Comparison of ENCODE assay signal across 1 cellular context in the genomic region with DNA sequence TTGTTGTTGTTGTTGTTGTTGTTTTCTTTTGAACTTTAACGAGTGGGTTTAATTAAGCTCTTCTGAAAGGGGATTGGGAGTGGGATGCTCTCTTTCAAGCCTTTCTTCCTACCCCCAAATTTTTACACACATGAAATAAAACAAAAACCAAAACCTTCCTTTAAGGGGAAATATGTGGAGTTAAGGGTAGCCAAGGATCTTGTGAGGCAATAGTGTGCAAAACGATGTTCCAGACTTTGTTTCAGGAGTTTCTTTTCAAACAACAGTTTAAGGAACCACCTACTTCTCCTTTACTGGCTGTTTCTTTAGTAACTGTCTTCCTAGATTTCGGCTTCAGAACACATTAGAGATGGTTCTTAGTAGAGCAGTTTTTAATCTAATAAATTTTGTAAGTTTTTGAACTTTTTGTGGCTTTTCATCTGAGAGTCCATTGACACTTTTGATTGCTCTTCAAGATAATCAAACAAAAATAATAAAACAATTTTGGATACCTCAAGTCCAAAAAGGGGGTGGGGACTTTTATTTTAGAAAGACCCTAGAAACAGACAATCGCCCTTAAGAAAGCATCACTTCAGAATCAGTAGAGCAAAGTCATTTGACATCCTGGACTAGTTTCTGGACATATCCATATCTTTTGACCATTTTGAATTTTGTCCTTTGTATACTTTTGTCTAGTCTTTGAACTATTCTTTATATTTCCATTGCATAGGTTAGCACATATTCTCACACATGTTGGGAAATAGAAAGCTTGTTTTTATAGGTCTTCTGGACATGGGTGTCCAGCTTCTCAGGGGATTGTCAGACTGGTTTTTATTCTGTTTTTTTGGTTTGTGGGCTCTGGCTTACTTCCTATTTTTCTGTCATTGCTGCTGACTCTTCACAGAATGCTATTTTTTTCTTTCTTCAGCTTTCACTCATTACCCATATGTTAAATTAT.
A peak's percentile ranks its signal among the peaks of the same experiment; 100 is the strongest.
TF ChIP-seq lines count a peak whose summit lies in the region.

No MANE protein-coding gene starts in this region.

TF ChIP-seq in GM12878, 131 proteins besides CTCF, POLR2A, EP300 and RAD21 (continued from another document):
- TF ChIP-seq, protein P1, sequence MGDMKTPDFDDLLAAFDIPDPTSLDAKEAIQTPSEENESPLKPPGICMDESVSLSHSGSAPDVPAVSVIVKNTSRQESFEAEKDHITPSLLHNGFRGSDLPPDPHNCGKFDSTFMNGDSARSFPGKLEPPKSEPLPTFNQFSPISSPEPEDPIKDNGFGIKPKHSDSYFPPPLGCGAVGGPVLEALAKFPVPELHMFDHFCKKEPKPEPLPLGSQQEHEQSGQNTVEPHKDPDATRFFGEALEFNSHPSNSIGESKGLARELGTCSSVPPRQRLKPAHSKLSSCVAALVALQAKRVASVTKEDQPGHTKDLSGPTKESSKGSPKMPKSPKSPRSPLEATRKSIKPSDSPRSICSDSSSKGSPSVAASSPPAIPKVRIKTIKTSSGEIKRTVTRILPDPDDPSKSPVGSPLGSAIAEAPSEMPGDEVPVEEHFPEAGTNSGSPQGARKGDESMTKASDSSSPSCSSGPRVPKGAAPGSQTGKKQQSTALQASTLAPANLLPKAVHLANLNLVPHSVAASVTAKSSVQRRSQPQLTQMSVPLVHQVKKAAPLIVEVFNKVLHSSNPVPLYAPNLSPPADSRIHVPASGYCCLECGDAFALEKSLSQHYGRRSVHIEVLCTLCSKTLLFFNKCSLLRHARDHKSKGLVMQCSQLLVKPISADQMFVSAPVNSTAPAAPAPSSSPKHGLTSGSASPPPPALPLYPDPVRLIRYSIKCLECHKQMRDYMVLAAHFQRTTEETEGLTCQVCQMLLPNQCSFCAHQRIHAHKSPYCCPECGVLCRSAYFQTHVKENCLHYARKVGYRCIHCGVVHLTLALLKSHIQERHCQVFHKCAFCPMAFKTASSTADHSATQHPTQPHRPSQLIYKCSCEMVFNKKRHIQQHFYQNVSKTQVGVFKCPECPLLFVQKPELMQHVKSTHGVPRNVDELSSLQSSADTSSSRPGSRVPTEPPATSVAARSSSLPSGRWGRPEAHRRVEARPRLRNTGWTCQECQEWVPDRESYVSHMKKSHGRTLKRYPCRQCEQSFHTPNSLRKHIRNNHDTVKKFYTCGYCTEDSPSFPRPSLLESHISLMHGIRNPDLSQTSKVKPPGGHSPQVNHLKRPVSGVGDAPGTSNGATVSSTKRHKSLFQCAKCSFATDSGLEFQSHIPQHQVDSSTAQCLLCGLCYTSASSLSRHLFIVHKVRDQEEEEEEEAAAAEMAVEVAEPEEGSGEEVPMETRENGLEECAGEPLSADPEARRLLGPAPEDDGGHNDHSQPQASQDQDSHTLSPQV (IDR thresholded peaks at IDR 0.05) = no peak
- TF ChIP-seq JUNB (IDR thresholded peaks at IDR 0.05) (peak; percentile 54), PKNOX1 (IDR thresholded peaks at IDR 0.05) (peak; percentile 38; the same call in 1 of the 2 replicates), SIX5 (IDR thresholded peaks at IDR 0.05; ENCODE audit: low read depth, low read length, severe bottlenecking) (no peak), EZH2 (IDR thresholded peaks at IDR 0.05; ENCODE audit: borderline replicate concordance, control insufficient read depth, low read depth, low read length) (no peak), REST (IDR thresholded peaks at IDR 0.05; ENCODE audit: low read depth, low read length) (no peak), MTA3 (IDR thresholded peaks at IDR 0.05; ENCODE audit: borderline replicate concordance, low read length) (peak; percentile 51; the same call in 1 of the 2 replicates), BCL3 (IDR thresholded peaks at IDR 0.05; ENCODE audit: borderline replicate concordance, insufficient read depth, low read depth, low read length, poor library complexity, severe bottlenecking) (peak; percentile 47), GABPA (IDR thresholded peaks at IDR 0.05; ENCODE audit: low read depth) (no peak), CEBPB (IDR thresholded peaks at IDR 0.05; ENCODE audit: borderline replicate concordance in 1 of 2, low read depth in 2 of 2, low read length in 2 of 2) (no peak), CBFB (IDR thresholded peaks at IDR 0.05; ENCODE audit: low read depth) (0 out of 2 replicates have a peak, but pooled peaks have one; percentile 6), HDGF (IDR thresholded peaks at IDR 0.05) (no peak), PBX3 (IDR thresholded peaks at IDR 0.05; ENCODE audit: insufficient replicate concordance, low read depth, low read length) (no peak), MXI1 (IDR thresholded peaks at IDR 0.05; ENCODE audit: low read depth, low read length) (no peak)
- TF ChIP-seq, protein P2, sequence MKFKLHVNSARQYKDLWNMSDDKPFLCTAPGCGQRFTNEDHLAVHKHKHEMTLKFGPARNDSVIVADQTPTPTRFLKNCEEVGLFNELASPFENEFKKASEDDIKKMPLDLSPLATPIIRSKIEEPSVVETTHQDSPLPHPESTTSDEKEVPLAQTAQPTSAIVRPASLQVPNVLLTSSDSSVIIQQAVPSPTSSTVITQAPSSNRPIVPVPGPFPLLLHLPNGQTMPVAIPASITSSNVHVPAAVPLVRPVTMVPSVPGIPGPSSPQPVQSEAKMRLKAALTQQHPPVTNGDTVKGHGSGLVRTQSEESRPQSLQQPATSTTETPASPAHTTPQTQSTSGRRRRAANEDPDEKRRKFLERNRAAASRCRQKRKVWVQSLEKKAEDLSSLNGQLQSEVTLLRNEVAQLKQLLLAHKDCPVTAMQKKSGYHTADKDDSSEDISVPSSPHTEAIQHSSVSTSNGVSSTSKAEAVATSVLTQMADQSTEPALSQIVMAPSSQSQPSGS (IDR thresholded peaks at IDR 0.05; ENCODE audit: low read length) = peak; percentile 30; the same call in 1 of the 2 replicates
- TF ChIP-seq, protein P3, sequence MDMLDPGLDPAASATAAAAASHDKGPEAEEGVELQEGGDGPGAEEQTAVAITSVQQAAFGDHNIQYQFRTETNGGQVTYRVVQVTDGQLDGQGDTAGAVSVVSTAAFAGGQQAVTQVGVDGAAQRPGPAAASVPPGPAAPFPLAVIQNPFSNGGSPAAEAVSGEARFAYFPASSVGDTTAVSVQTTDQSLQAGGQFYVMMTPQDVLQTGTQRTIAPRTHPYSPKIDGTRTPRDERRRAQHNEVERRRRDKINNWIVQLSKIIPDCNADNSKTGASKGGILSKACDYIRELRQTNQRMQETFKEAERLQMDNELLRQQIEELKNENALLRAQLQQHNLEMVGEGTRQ (IDR thresholded peaks at IDR 0.05; ENCODE audit: borderline replicate concordance, low read depth, low read length) = no peak
